28 cellular contexts compared by ENCODE assay signal in the genomic region with DNA sequence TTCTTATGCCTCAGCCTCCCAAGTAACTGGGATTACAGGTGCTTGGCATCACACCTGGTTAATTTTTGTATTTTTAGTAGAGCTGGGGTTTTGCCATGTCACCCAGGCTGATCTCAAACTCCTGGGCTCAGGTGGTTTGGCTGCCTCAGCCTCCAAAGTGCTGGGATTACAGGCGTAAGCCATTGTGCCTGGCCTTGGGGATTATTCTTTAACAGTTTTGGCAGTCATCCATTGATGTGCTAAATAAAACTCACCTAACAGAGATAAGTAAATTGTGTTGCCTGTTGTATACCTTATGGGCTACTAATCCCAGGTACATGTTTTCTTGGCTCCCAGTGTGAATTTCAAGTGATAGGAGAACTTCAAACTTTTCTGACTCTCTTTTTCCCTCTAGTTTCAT.
"Had no signal": no experiment of that assay in that cellular context is flagged by ENCODE, and none has a peak within 500 bp of the region (broad histone marks: within the 10 kb centered on the region; RNA-seq: fewer than 3 reads in every experiment).

No MANE protein-coding gene starts in this region.

- ATAC-seq: activated CD4-positive, alpha-beta T cell treated with anti-CD3 and anti-CD28 coated beads for 36 hours; activated CD4-positive, CD25-positive, alpha-beta regulatory T cell treated with anti-CD3 and anti-CD28 coated beads, Interleukin-2, amount 50 U/mL, for 24 hours; activated CD8-positive, alpha-beta memory T cell treated with anti-CD3 and anti-CD28 coated beads, Interleukin-2, amount 10 ng/mL, durations not matched to agents 7 days and 5 days; activated CD8-positive, alpha-beta T cell treated with anti-CD3 and anti-CD28 coated beads, Interleukin-2, amount 10 ng/mL, durations not matched to agents 7 days and 5 days; activated naive CD8-positive, alpha-beta T cell treated with anti-CD3 and anti-CD28 coated beads, Interleukin-2, amount 50 U/mL, for 24 hours; body of pancreas; esophagus mucosa had no signal

- H3K36me3 ChIP-seq: adrenal gland had no signal

- H3K9me3 ChIP-seq: adrenal gland, body of pancreas had no signal

- H3K27me3 ChIP-seq: adrenal gland, body of pancreas, dorsolateral prefrontal cortex had no signal

- DNase-seq: activated B cell treated with CpG ODN at 0.5 μM for 24 hours; activated CD4-positive, alpha-beta memory T cell treated with anti-CD3 and anti-CD28 coated beads for 36 hours; activated CD4-positive, alpha-beta T cell treated with anti-CD3 and anti-CD28 coated beads for 36 hours; activated CD4-positive, alpha-beta T cell treated with anti-CD3 and anti-CD28 coated beads, Interleukin-2, amount 10 ng/mL, durations not matched to agents 24 days and 14 days; activated CD8-positive, alpha-beta memory T cell treated with anti-CD3 and anti-CD28 coated beads, Interleukin-2, amount 10 ng/mL, durations not matched to agents 7 days and 5 days; activated CD8-positive, alpha-beta memory T cell treated with anti-CD3 and anti-CD28 coated beads, Interleukin-2, amount 50 U/mL, for 4 hours; activated CD8-positive, alpha-beta T cell treated with anti-CD3 and anti-CD28 coated beads, Interleukin-2, amount 10 ng/mL, durations not matched to agents 7 days and 5 days; activated effector memory CD4-positive, alpha-beta T cell treated with anti-CD3 and anti-CD28 coated beads, Interleukin-2, amount 50 U/mL, for 16 hours; activated naive CD4-positive, alpha-beta T cell treated with anti-CD3 and anti-CD28 coated beads for 36 hours; activated naive CD8-positive, alpha-beta T cell treated with anti-CD3 and anti-CD28 coated beads for 36 hours; activated naive CD8-positive, alpha-beta T cell treated with anti-CD3 and anti-CD28 coated beads, Interleukin-2, amount 50 U/mL, for 24 hours; activated T-cell treated with anti-CD3 and anti-CD28 coated beads, Interleukin-2, amount 50 U/mL, for 1 hour; activated T-cell treated with anti-CD3 and anti-CD28 coated beads, Interleukin-2, amount 50 U/mL, for 48 hours; adrenal gland; amygdala; aorta; caudate nucleus; cerebellar nuclear complex; dorsolateral prefrontal cortex; effector memory CD4-positive, alpha-beta T cell; endodermal cell; foreskin fibroblast; glutamatergic neuron; T-helper 2 cell had no signal

- H3K27ac ChIP-seq: adrenal gland, body of pancreas, coronary artery, dorsolateral prefrontal cortex had no signal

- H3K4me3 ChIP-seq: adrenal gland, body of pancreas, coronary artery, dorsolateral prefrontal cortex had no signal

- H3K4me1 ChIP-seq: adrenal gland had no signal
